1 cellular context compared by ENCODE assay signal in genomic region chr11:4393209-4394196, GRCh38.
TF ChIP-seq lines count a peak whose summit lies in the region.

TRIM21 (minus strand) TSS chr11:4393702; CDS start chr11:4390409, 3,293 bp downstream.

TF ChIP-seq in K562, 482 proteins besides CTCF, POLR2A, EP300 and RAD21 (continued from another document and continues in another):
- TF ChIP-seq ZBTB2 (IDR thresholded peaks at IDR 0.05) (0 out of 2 replicates have a peak, but pooled peaks have one; percentile 42), POLR2H (tag; IDR thresholded peaks at IDR 0.05; ENCODE audit: low read depth) (no peak), VEZF1 (CRISPR knock-in tag; IDR thresholded peaks at IDR 0.05) (peak; percentile 59), SREBF2 (CRISPR knock-in tag; IDR thresholded peaks at IDR 0.05) (no peak), MGA (IDR thresholded peaks at IDR 0.05) (no peak), MBD1 (CRISPR knock-in tag; IDR thresholded peaks at IDR 0.05) (no peak), ZBTB26 (CRISPR knock-in tag; IDR thresholded peaks at IDR 0.05) (0 out of 2 replicates have a peak, but pooled peaks have one; percentile 51), TEAD1 (CRISPR knock-in tag; IDR thresholded peaks at IDR 0.05) (no peak), ZHX1 (conservative IDR thresholded peaks at IDR 0.05; ENCODE audit: low read length) (no peak), FOXA3 (CRISPR knock-in tag; conservative IDR thresholded peaks at IDR 0.05 in 1 of 2, IDR thresholded peaks at IDR 0.05 in 1 of 2) (no peak), ZNF518B (CRISPR knock-in tag; IDR thresholded peaks at IDR 0.05) (no peak), ZNF134 (CRISPR knock-in tag; conservative IDR thresholded peaks at IDR 0.05) (no peak), KLF1 (tag; IDR thresholded peaks at IDR 0.05) (no peak), ZMIZ1 (IDR thresholded peaks at IDR 0.05; ENCODE audit: low read depth in 2 of 2, low read length in 2 of 2) (no peak), BRD9 (IDR thresholded peaks at IDR 0.05; ENCODE audit: low read depth, partially characterized antibody) (no peak), SMC3 (conservative IDR thresholded peaks at IDR 0.05; ENCODE audit: insufficient read depth, low read depth, low read length) (no peak), ZEB2 (IDR thresholded peaks at IDR 0.05) (no peak), SIN3A (IDR thresholded peaks at IDR 0.05; ENCODE audit: borderline replicate concordance in 2 of 2, control insufficient read depth in 1 of 2, low read depth in 2 of 2, low read length in 2 of 2) (no peak; a peak in 1 of 4 replicates), ARNT (IDR thresholded peaks at IDR 0.05) (no peak)
